8 cellular contexts compared by ENCODE assay signal in the genomic region with DNA sequence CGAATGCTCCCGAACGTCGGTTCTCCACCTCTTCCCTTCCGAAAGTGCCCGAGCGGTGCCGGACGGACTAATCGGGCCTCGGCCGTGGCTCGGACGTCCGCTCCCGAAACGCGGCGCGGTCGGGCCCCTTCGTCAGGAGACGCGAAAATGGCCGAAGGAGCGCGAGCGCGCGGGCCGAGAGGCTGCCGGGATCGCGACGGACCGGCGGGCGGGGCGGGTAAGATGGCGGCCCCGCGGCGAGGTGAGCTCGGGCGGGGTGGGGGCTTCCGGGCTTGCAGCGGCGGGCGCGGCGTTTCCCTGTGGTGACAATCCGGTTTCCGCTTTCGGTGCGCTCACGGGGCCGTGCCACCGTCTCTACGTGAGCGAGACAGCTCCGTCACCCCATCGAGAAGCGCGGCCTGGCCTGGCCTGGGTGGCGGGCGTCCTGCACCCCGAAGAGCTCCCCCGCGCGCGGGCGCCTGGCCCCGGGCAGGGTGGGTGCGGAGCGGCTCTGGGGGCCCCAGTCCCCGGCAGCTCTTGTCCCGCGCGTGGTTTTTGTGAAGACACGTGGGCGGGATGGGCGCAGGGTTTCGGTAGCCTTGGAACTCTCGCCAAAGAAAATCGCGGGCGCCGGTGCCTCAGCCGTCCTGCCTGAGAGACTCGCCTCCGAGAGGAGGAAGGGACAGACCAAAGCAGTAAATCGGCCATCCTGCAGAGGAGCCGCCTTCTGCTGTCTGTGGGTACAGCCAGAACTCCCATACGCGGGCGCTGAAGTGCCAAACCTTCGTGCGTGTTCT. TPM values are rescaled to one million over a fixed set of nuclear protein-coding genes. Genes with fewer than 3 reads are reported as not detected.
DNase-seq lines count a peak whose midpoint lies in the region; ATAC-seq and TF ChIP-seq lines count a peak whose summit lies in the region.

A gene (plus strand): TSS at position 211 of the 776 bp plus-strand sequence. CDS start 12 bp downstream, at position 223.

- H3K9me3 ChIP-seq in adrenal gland (replicated peaks in 1 of 3): no peaks in the 10 kb centered on the region
- no peaks in the 10 kb centered on the region for H3K9me3 ChIP-seq in heart right ventricle
- no peaks in the 10 kb centered on the region for H3K9me3 ChIP-seq in upper lobe of left lung

- peaks cover 4% of the 10 kb centered on the region for H3K36me3 Mint-ChIP-seq in T-cell

- DNase-seq in GM12865 (ENCODE audit: low read depth) (peak; percentile 99), NCI-H1417 treated with DMSO at 0.1 percent for 48 hours (lab: John Stamatoyannopoulos, UW) (peak; percentile 76), T-cell (peak; percentile 90 to 98 (median 95)), adrenal gland (peak; percentile 99 to 100 (median 99)), heart right ventricle (peak; percentile 99 to 100), posterior cingulate gyrus (peak; percentile 96 to 100 (median 98)), upper lobe of left lung (peak; percentile 98 to 99)

- H3K27ac ChIP-seq in adrenal gland (peak within 1 kb of the TSS; percentile 99 to 100 (median 100)), heart right ventricle (peak within 1 kb of the TSS; percentile 98 to 100 (median 100)), upper lobe of left lung (peak within 1 kb of the TSS; percentile 99 to 100 (median 100))

- no peak for TF ChIP-seq CTCF in GM12865 (IDR thresholded peaks at IDR 0.05; ENCODE audit: insufficient read depth, low read depth, low read length, missing control alignments)
- no peak for TF ChIP-seq CTCF in adrenal gland (IDR thresholded peaks at IDR 0.05)
- no peak for TF ChIP-seq CTCF in heart right ventricle (IDR thresholded peaks at IDR 0.05)
- TF ChIP-seq CTCF in upper lobe of left lung (IDR thresholded peaks at IDR 0.05): peak in 2 of 6 experiments; percentile 21 to 24

- H3K27me3 ChIP-seq in adrenal gland (no peaks in the 10 kb centered on the region), heart right ventricle (no peaks in the 10 kb centered on the region), upper lobe of left lung (no peaks in the 10 kb centered on the region)

- ATAC-seq in HG02759 (IDR thresholded peaks at IDR 0.05; ENCODE audit: unreplicated experiment): peak; percentile 72
- ATAC-seq in T-cell (replicated peaks in 1 of 4): peak; percentile 62 to 73 (median 72)
- peak; percentile 88 to 96 (median 92) for ATAC-seq in heart right ventricle
- peak; percentile 93 to 96 for ATAC-seq in upper lobe of left lung (ENCODE audit: low FRiP score in 2 of 2)

- POLR2A ChIA-PET in T-cell (lab: Charles Lee): interaction anchor here (0.6 to 1.2 kb wide), 7 partner anchors 13 to 289 kb away, joined by 3 to 8 read pairs (median 3); no protein-coding TSS in a partner anchor

- no peaks in the 10 kb centered on the region for H3K9me3 Mint-ChIP-seq in T-cell

- peaks cover 45 to 52% (median 51%) of the 10 kb centered on the region in 3 donors for H3K4me1 Mint-ChIP-seq in T-cell

- peaks cover 0 to 5% of the 10 kb centered on the region in 2 donors for H3K36me3 ChIP-seq in adrenal gland (replicated peaks in 1 of 2)
- H3K36me3 ChIP-seq in heart right ventricle: peaks cover 0 to 27% (median 0%) of the 10 kb centered on the region in 9 donors
- peaks cover 0 to 9% (median 7%) of the 10 kb centered on the region in 4 donors for H3K36me3 ChIP-seq in upper lobe of left lung

- CTCF ChIA-PET in T-cell (lab: Charles Lee): interaction anchor here in 1 of 2 donors (1.0 to 2.3 kb wide), 4 partner anchors 26 to 141 kb away, joined by 3 to 14 read pairs (median 4); no protein-coding TSS in a partner anchor

- TF ChIP-seq POLR2A in adrenal gland (IDR thresholded peaks at IDR 0.05) (peak; percentile 53 to 63), upper lobe of left lung (IDR thresholded peaks at IDR 0.05) (peak in 3 of 4 donors; percentile 25 to 90 (median 71))

- intact Hi-C loops in adrenal gland (cut with DNase I) (no loop called here), heart right ventricle (cut with DNase I) (no loop called here), posterior cingulate gyrus (cut with DNase I) (no loop called here)

- peak within 1 kb of the TSS; percentile 94 to 96 for H3K27ac Mint-ChIP-seq in T-cell

- H3K4me1 ChIP-seq in adrenal gland (replicated peaks in 1 of 2) (peaks cover 29 to 37% of the 10 kb centered on the region in 2 donors), heart right ventricle (peaks cover 10 to 47% (median 39%) of the 10 kb centered on the region in 9 donors), upper lobe of left lung (peaks cover 28 to 44% (median 33%) of the 10 kb centered on the region in 4 donors)

- no peaks in the 10 kb centered on the region for H3K27me3 Mint-ChIP-seq in T-cell

- TF ChIP-seq EP300 in upper lobe of left lung (IDR thresholded peaks at IDR 0.05): no peak

- H3K4me3 ChIP-seq in GM12865 (ENCODE audit: low read depth, low read length) (peak within 1 kb of the TSS; percentile 81), adrenal gland (peak within 1 kb of the TSS in 3 of 4 donors; percentile 73 to 87 (median 78)), heart right ventricle (peak within 1 kb of the TSS; percentile 66 to 99 (median 90)), upper lobe of left lung (peak within 1 kb of the TSS; percentile 87 to 98 (median 96))

- peak within 1 kb of the TSS; percentile 84 to 88 (median 88) for H3K4me3 Mint-ChIP-seq in T-cell

- WGBS in adrenal gland, 4 donors: 0% methylated on average over 22 to 98 of the region's 98 CpGs
- 0 to 1% methylated on average over 94 to 98 of the region's 98 CpGs for WGBS in heart right ventricle, 2 donors
- WGBS in upper lobe of left lung, 2 donors: 0% methylated on average over 24 to 64 of the region's 98 CpGs

RNA-seq across cellular contexts. Expression of the gene that starts here (rescaled TPM):
- total RNA-seq in T-cell (10 to 100 TPM; 21.2 to 43.9 (median 42.4) TPM), adrenal gland (10 to 100 TPM; 11.1 to 85.3 (median 34.7) TPM), heart right ventricle (10 to 100 TPM; 10.6 to 24.2 (median 14.5) TPM), upper lobe of left lung (10 to 100 TPM; 28.6 to 62.9 (median 36.1) TPM)
- polyA plus RNA-seq in adrenal gland (10 to 100 TPM; 14.8 to 33.8 (median 26.0) TPM), heart right ventricle (10 to 100 TPM; 10.1 to 21.4 TPM)

Comparison
In these comparisons a context has a peak if more than half of its experiments do, and no peak if none do; other contexts are left out.
1. Peak in every context shown above with its lines: DNase-seq, ATAC-seq, H3K4me3 ChIP-seq and H3K27ac ChIP-seq.